8 cellular contexts compared by ENCODE assay signal in genomic region chr7:85890244-85890811, GRCh38.
DNase-seq lines count a peak whose midpoint lies in the region; ATAC-seq, FAIRE-seq and TF ChIP-seq lines count a peak whose summit lies in the region.

No MANE protein-coding gene starts in this region.

- no peak overlapping the region for H3K27ac ChIP-seq in A549

- DNase-seq in A549 (ENCODE audit: low read depth in 1 of 2, low spot score in 1 of 2), result peak; percentile 10 to 34
- peak; percentile 42 for DNase-seq in NCI-H460 (ENCODE audit: extremely low read depth, low read depth)
- peak; percentile 38 for DNase-seq in bronchial epithelial cell (ENCODE audit: low read depth)
- DNase-seq in midbrain (lab: John Stamatoyannopoulos, UW), result peak; percentile 35
- no peak for DNase-seq in effector CD4-positive, alpha-beta T cell
- DNase-seq in stimulated activated CD4-positive, alpha-beta T cell treated with anti-CD3 and anti-CD28 coated beads, Interleukin-2, amount 100 ng/mL, for 48 hours, result no peak

- H3K4me2 ChIP-seq in A549, result no peak overlapping the region

- CTCF ChIA-PET in A549 (lab: Yijun Ruan, JAX), result interaction anchor here (0.6 to 3.4 kb wide), 6 partner anchors 9 to 1014 kb away, joined by 3 to 20 read pairs (median 4); no protein-coding TSS in a partner anchor

- no peak overlapping the region for H3K4me3 ChIP-seq in A549
- H3K4me3 ChIP-seq in bronchial epithelial cell (ENCODE audit: low read depth, low read length), result no peak overlapping the region

- POLR2A ChIA-PET in A549 (lab: Yijun Ruan, JAX), result interaction anchor here (0.5 kb wide), 1 partner anchor 925 kb away, joined by 3 read pairs; no protein-coding TSS in a partner anchor

- peak; percentile 63 for FAIRE-seq in A549 (lab: Jason Lieb, UNC)
- FAIRE-seq in bronchial epithelial cell (lab: Jason Lieb, UNC), result no peak

- no peak for TF ChIP-seq POLR2A in A549 (IDR thresholded peaks at IDR 0.05; ENCODE audit: low read length)

- no peaks in the 10 kb centered on the region for H3K4me1 ChIP-seq in A549

- TF ChIP-seq EP300 in A549 (IDR thresholded peaks at IDR 0.05), result no peak

- ATAC-seq in A549, result peak in 1 of 2 experiments; percentile 75; a peak in 2 of 6 replicates
- peak; percentile 76 for ATAC-seq in GM18517 (IDR thresholded peaks at IDR 0.05; ENCODE audit: unreplicated experiment)
- ATAC-seq in HG03095 (IDR thresholded peaks at IDR 0.05; ENCODE audit: unreplicated experiment), result peak; percentile 70

- peak; percentile 73 to 77 for TF ChIP-seq RAD21 in A549 (conservative IDR thresholded peaks at IDR 0.05 in 1 of 2, IDR thresholded peaks at IDR 0.05 in 1 of 2)

- no peaks in the 10 kb centered on the region for H3K9me3 ChIP-seq in A549

- peak; percentile 69 for TF ChIP-seq CTCF in A549 (IDR thresholded peaks at IDR 0.05)
- peak; percentile 31 for TF ChIP-seq CTCF in bronchial epithelial cell (IDR thresholded peaks at IDR 0.05; ENCODE audit: insufficient read depth, low read length, severe bottlenecking)

- no peaks in the 10 kb centered on the region for H3K36me3 ChIP-seq in bronchial epithelial cell (ENCODE audit: control insufficient read depth, insufficient read depth, low read length)

- H3K27me3 ChIP-seq in bronchial epithelial cell (ENCODE audit: control insufficient read depth, insufficient read depth, low read length), result no peaks in the 10 kb centered on the region

TF ChIP-seq in A549, 52 proteins besides CTCF, POLR2A, EP300 and RAD21:
- TF ChIP-seq SMC3 (IDR thresholded peaks at IDR 0.05) (peak; percentile 66), FOSL2 (IDR thresholded peaks at IDR 0.05) (no peak), FOSL2 (CRISPR knock-in tag; IDR thresholded peaks at IDR 0.05) (no peak), EHMT2 (IDR thresholded peaks at IDR 0.05; ENCODE audit: low read depth) (no peak), GATA3 (IDR thresholded peaks at IDR 0.05; ENCODE audit: borderline replicate concordance) (no peak), NR3C1 (IDR thresholded peaks at IDR 0.05) (no peak), HOXA7 (CRISPR knock-in tag; IDR thresholded peaks at IDR 0.05) (no peak), RARB (CRISPR knock-in tag; IDR thresholded peaks at IDR 0.05) (no peak), POLR2AphosphoS2 (conservative IDR thresholded peaks at IDR 0.05; ENCODE audit: low read length) (no peak)

Comparison
In these comparisons a context has a peak if more than half of its experiments do, and no peak if none do; other contexts are left out.
1. DNase-seq: peak in A549 (2 of 2), NCI-H460 (single experiment), bronchial epithelial cell (single experiment) and midbrain (single experiment); none in effector CD4-positive, alpha-beta T cell (single experiment) and stimulated activated CD4-positive, alpha-beta T cell treated with anti-CD3 and anti-CD28 coated beads, Interleukin-2, amount 100 ng/mL, for 48 hours (0 of 2).